Comparison of ENCODE assay signal across 36 cellular contexts in genomic region chr15:81341351-81341750, GRCh38. TPM values are rescaled to one million over a fixed set of nuclear protein-coding genes. Genes with fewer than 3 reads are reported as not detected.
"Had no signal": no experiment of that assay in that cellular context is flagged by ENCODE, and none has a peak within 500 bp of the region (broad histone marks: within the 10 kb centered on the region; RNA-seq: fewer than 3 reads in every experiment).

No MANE protein-coding gene starts in this region.

- ATAC-seq: activated naive CD8-positive, alpha-beta T cell treated with anti-CD3 and anti-CD28 coated beads, Interleukin-2, amount 50 U/mL, for 24 hours; activated T-cell treated with anti-CD3 and anti-CD28 coated beads, Interleukin-2, amount 50 U/mL, for 4 hours; activated T-cell treated with anti-CD3 and anti-CD28 coated beads, Interleukin-2, amount 50 U/mL, for 72 hours; activated T-helper 17 cell treated with anti-CD3 and anti-CD28 coated beads, Interleukin-2, amount 50 U/mL, for 72 hours had no signal

- H3K27ac ChIP-seq: ascending aorta, cardiac muscle cell, VCaP had no signal

- H3K9me3 ChIP-seq: ascending aorta had no signal

- H3K36me3 Mint-ChIP-seq: activated CD4-positive, alpha-beta memory T cell treated with anti-CD3 and anti-CD28 coated beads for 36 hours; activated naive CD4-positive, alpha-beta T cell treated with anti-CD3 and anti-CD28 coated beads, Interleukin-2, amount 10 ng/mL, durations not matched to agents 7 days and 5 days; brain had no signal

- H3K4me1 Mint-ChIP-seq: activated naive CD4-positive, alpha-beta T cell treated with anti-CD3 and anti-CD28 coated beads, Interleukin-2, amount 10 ng/mL, durations not matched to agents 7 days and 5 days; activated naive CD8-positive, alpha-beta T cell treated with anti-CD3 and anti-CD28 coated beads, Interleukin-2, amount 10 ng/mL, durations not matched to agents 7 days and 5 days; activated T-helper 17 cell treated with anti-CD3 and anti-CD28 coated beads, Interleukin-2, amount 50 U/mL, for 72 hours had no signal

- H3K4me3 ChIP-seq: ascending aorta, cardiac muscle cell had no signal

- H3K4me3 Mint-ChIP-seq: activated B cell treated with CpG ODN at 0.5 μM for 24 hours; activated CD4-positive, alpha-beta memory T cell treated with anti-CD3 and anti-CD28 coated beads for 36 hours; activated CD4-positive, alpha-beta T cell treated with anti-CD3 and anti-CD28 coated beads, Interleukin-2, amount 10 ng/mL, durations not matched to agents 24 days and 14 days; activated naive CD4-positive, alpha-beta T cell treated with anti-CD3 and anti-CD28 coated beads, Interleukin-2, amount 10 ng/mL, durations not matched to agents 7 days and 5 days; activated naive CD4-positive, alpha-beta T cell treated with anti-CD3 and anti-CD28 coated beads, Interleukin-2, amount 50 U/mL, for 24 hours; activated naive CD8-positive, alpha-beta T cell; activated naive CD8-positive, alpha-beta T cell treated with anti-CD3 and anti-CD28 coated beads, Interleukin-2, amount 10 ng/mL, durations not matched to agents 7 days and 5 days; activated naive CD8-positive, alpha-beta T cell treated with anti-CD3 and anti-CD28 coated beads, Interleukin-2, amount 50 U/mL, for 24 hours; activated T-cell treated with anti-CD3 and anti-CD28 coated beads, Interleukin-2, amount 50 U/mL, for 4 hours; activated T-cell treated with anti-CD3 and anti-CD28 coated beads, Interleukin-2, amount 50 U/mL, for 72 hours; activated T-helper 1 cell treated with anti-CD3 and anti-CD28 coated beads, Interleukin-12 subunit alpha, Interleukin-12 subunit beta, Interleukin-2, Interleukin-4 antibody, amounts not matched to agents 30 ng/mL and 10 ng/mL and 1 ng/mL, durations not matched to agents 14 hours and 24 hours and 36 hours; activated T-helper 17 cell treated with anti-CD3 and anti-CD28 coated beads, Interleukin-2, amount 50 U/mL, for 72 hours; brain; T-helper 1 cell treated with Interleukin-12 subunit alpha and Interleukin-12 subunit beta and Interleukin-4 antibody, amounts not matched to agents 30 μg/mL and 1 μg/mL, for 36 hours; T-helper 2 cell treated with Interferon-gamma antibody and Interleukin-4, amounts not matched to agents 5 μg/mL and 100 μg/mL, for 36 hours had no signal

- H3K27me3 Mint-ChIP-seq: activated B cell treated with CpG ODN at 0.5 μM for 24 hours; activated CD4-positive, alpha-beta memory T cell treated with anti-CD3 and anti-CD28 coated beads for 36 hours; activated naive CD4-positive, alpha-beta T cell treated with anti-CD3 and anti-CD28 coated beads, Interleukin-2, amount 10 ng/mL, durations not matched to agents 7 days and 5 days; activated naive CD4-positive, alpha-beta T cell treated with anti-CD3 and anti-CD28 coated beads, Interleukin-2, amount 50 U/mL, for 24 hours; activated naive CD8-positive, alpha-beta T cell; activated naive CD8-positive, alpha-beta T cell treated with anti-CD3 and anti-CD28 coated beads, Interleukin-2, amount 10 ng/mL, durations not matched to agents 7 days and 5 days; activated naive CD8-positive, alpha-beta T cell treated with anti-CD3 and anti-CD28 coated beads, Interleukin-2, amount 50 U/mL, for 24 hours had no signal

- H3K27me3 ChIP-seq: ascending aorta, cardiac muscle cell had no signal

- DNase-seq: activated B cell treated with CpG ODN at 0.5 μM for 24 hours; activated CD4-positive, alpha-beta memory T cell treated with anti-CD3 and anti-CD28 coated beads for 36 hours; activated CD4-positive, alpha-beta T cell treated with anti-CD3 and anti-CD28 coated beads for 4 hours; activated CD4-positive, alpha-beta T cell treated with anti-CD3 and anti-CD28 coated beads, Interleukin-2, amount 50 U/mL, for 1 hour; activated CD4-positive, alpha-beta T cell treated with anti-CD3 and anti-CD28 coated beads, Interleukin-2, amount 50 U/mL, for 4 hours; activated CD4-positive, CD25-positive, alpha-beta regulatory T cell treated with anti-CD3 and anti-CD28 coated beads, Interleukin-2, amount 50 U/mL, for 72 hours; activated CD8-positive, alpha-beta memory T cell treated with anti-CD3 and anti-CD28 coated beads, Interleukin-2, amount 50 U/mL, for 4 hours; activated gamma-delta T cell; activated naive CD4-positive, alpha-beta T cell treated with anti-CD3 and anti-CD28 coated beads, Interleukin-2, amount 10 ng/mL, durations not matched to agents 7 days and 5 days; activated naive CD4-positive, alpha-beta T cell treated with Interleukin-2 at 50 U/mL for 16 hours; activated naive CD8-positive, alpha-beta T cell treated with anti-CD3 and anti-CD28 coated beads, Interleukin-2, amount 10 ng/mL, durations not matched to agents 7 days and 5 days; activated naive CD8-positive, alpha-beta T cell treated with anti-CD3 and anti-CD28 coated beads, Interleukin-2, amount 50 U/mL, for 24 hours; activated T-cell treated with anti-CD3 and anti-CD28 coated beads for 4 hours; activated T-cell treated with anti-CD3 and anti-CD28 coated beads, Interleukin-2, amount 50 U/mL, for 1 hour; activated T-cell treated with anti-CD3 and anti-CD28 coated beads, Interleukin-2, amount 50 U/mL, for 4 hours; activated T-cell treated with anti-CD3 and anti-CD28 coated beads, Interleukin-2, amount 50 U/mL, for 72 hours; amygdala; anterior cingulate cortex; caudate nucleus; SW 1271; T-helper 1 cell; T-helper 2 cell; T-helper 9 cell had no signal

- H3K9me3 Mint-ChIP-seq: activated B cell treated with CpG ODN at 0.5 μM for 24 hours; activated CD4-positive, alpha-beta memory T cell treated with anti-CD3 and anti-CD28 coated beads for 36 hours; activated CD4-positive, alpha-beta T cell treated with anti-CD3 and anti-CD28 coated beads, Interleukin-2, amount 10 ng/mL, durations not matched to agents 24 days and 14 days; activated naive CD4-positive, alpha-beta T cell treated with anti-CD3 and anti-CD28 coated beads, Interleukin-2, amount 10 ng/mL, durations not matched to agents 7 days and 5 days; activated naive CD4-positive, alpha-beta T cell treated with anti-CD3 and anti-CD28 coated beads, Interleukin-2, amount 50 U/mL, for 24 hours; activated naive CD8-positive, alpha-beta T cell treated with anti-CD3 and anti-CD28 coated beads, Interleukin-2, amount 50 U/mL, for 24 hours; activated T-cell treated with anti-CD3 and anti-CD28 coated beads, Interleukin-2, amount 50 U/mL, for 4 hours; activated T-cell treated with anti-CD3 and anti-CD28 coated beads, Interleukin-2, amount 50 U/mL, for 72 hours; activated T-helper 1 cell treated with anti-CD3 and anti-CD28 coated beads, Interleukin-12 subunit alpha, Interleukin-12 subunit beta, Interleukin-2, Interleukin-4 antibody, amounts not matched to agents 30 ng/mL and 10 ng/mL and 1 ng/mL, durations not matched to agents 14 hours and 24 hours and 36 hours; activated T-helper 17 cell treated with anti-CD3 and anti-CD28 coated beads, Interleukin-2, amount 50 U/mL, for 72 hours; brain; T-helper 1 cell treated with Interleukin-12 subunit alpha and Interleukin-12 subunit beta and Interleukin-4 antibody, amounts not matched to agents 30 μg/mL and 1 μg/mL, for 36 hours; T-helper 2 cell treated with Interferon-gamma antibody and Interleukin-4, amounts not matched to agents 5 μg/mL and 100 μg/mL, for 36 hours had no signal

- H3K36me3 ChIP-seq: ascending aorta, cardiac muscle cell had no signal

- H3K27ac Mint-ChIP-seq: activated B cell treated with CpG ODN at 0.5 μM for 24 hours; activated CD4-positive, alpha-beta memory T cell treated with anti-CD3 and anti-CD28 coated beads for 36 hours; activated CD4-positive, alpha-beta T cell treated with anti-CD3 and anti-CD28 coated beads, Interleukin-2, amount 10 ng/mL, durations not matched to agents 24 days and 14 days; activated naive CD4-positive, alpha-beta T cell treated with anti-CD3 and anti-CD28 coated beads, Interleukin-2, amount 10 ng/mL, durations not matched to agents 7 days and 5 days; activated naive CD4-positive, alpha-beta T cell treated with anti-CD3 and anti-CD28 coated beads, Interleukin-2, amount 50 U/mL, for 24 hours; activated naive CD8-positive, alpha-beta T cell; activated naive CD8-positive, alpha-beta T cell treated with anti-CD3 and anti-CD28 coated beads, Interleukin-2, amount 10 ng/mL, durations not matched to agents 7 days and 5 days; activated naive CD8-positive, alpha-beta T cell treated with anti-CD3 and anti-CD28 coated beads, Interleukin-2, amount 50 U/mL, for 24 hours; activated T-cell treated with anti-CD3 and anti-CD28 coated beads, Interleukin-2, amount 50 U/mL, for 72 hours; activated T-helper 1 cell treated with anti-CD3 and anti-CD28 coated beads, Interleukin-12 subunit alpha, Interleukin-12 subunit beta, Interleukin-2, Interleukin-4 antibody, amounts not matched to agents 30 ng/mL and 10 ng/mL and 1 ng/mL, durations not matched to agents 14 hours and 24 hours and 36 hours; activated T-helper 17 cell treated with anti-CD3 and anti-CD28 coated beads, Interleukin-2, amount 50 U/mL, for 72 hours; brain; T-helper 1 cell treated with Interleukin-12 subunit alpha and Interleukin-12 subunit beta and Interleukin-4 antibody, amounts not matched to agents 30 μg/mL and 1 μg/mL, for 36 hours; T-helper 2 cell treated with Interferon-gamma antibody and Interleukin-4, amounts not matched to agents 5 μg/mL and 100 μg/mL, for 36 hours had no signal

RNA-seq across cellular contexts. Expression of gene TMC3, which starts 32.7 kb away (rescaled TPM):
- total RNA-seq: activated B cell treated with CpG ODN at 0.5 μM for 24 hours; activated CD4-positive, alpha-beta memory T cell treated with anti-CD3 and anti-CD28 coated beads for 36 hours; activated CD4-positive, alpha-beta T cell treated with anti-CD3 and anti-CD28 coated beads, Interleukin-2, amount 10 ng/mL, durations not matched to agents 24 days and 14 days; activated CD8-positive, alpha-beta memory T cell treated with anti-CD3 and anti-CD28 coated beads for 36 hours; activated naive CD8-positive, alpha-beta T cell treated with anti-CD3 and anti-CD28 coated beads, Interleukin-2, amount 10 ng/mL, durations not matched to agents 7 days and 5 days; activated T-cell treated with anti-CD3 and anti-CD28 coated beads, Interleukin-2, amount 50 U/mL, for 4 hours; activated T-cell treated with anti-CD3 and anti-CD28 coated beads, Interleukin-2, amount 50 U/mL, for 72 hours; activated T-helper 1 cell treated with anti-CD3 and anti-CD28 coated beads, Interleukin-12 subunit alpha, Interleukin-12 subunit beta, Interleukin-2, Interleukin-4 antibody, amounts not matched to agents 30 ng/mL and 10 ng/mL and 1 ng/mL, durations not matched to agents 14 hours and 24 hours and 36 hours; activated T-helper 17 cell treated with anti-CD3 and anti-CD28 coated beads, Interleukin-2, amount 50 U/mL, for 72 hours; ascending aorta; bronchial epithelial cell had no signal
